ENCODE assay signal across 2 cellular contexts in the genomic region with DNA sequence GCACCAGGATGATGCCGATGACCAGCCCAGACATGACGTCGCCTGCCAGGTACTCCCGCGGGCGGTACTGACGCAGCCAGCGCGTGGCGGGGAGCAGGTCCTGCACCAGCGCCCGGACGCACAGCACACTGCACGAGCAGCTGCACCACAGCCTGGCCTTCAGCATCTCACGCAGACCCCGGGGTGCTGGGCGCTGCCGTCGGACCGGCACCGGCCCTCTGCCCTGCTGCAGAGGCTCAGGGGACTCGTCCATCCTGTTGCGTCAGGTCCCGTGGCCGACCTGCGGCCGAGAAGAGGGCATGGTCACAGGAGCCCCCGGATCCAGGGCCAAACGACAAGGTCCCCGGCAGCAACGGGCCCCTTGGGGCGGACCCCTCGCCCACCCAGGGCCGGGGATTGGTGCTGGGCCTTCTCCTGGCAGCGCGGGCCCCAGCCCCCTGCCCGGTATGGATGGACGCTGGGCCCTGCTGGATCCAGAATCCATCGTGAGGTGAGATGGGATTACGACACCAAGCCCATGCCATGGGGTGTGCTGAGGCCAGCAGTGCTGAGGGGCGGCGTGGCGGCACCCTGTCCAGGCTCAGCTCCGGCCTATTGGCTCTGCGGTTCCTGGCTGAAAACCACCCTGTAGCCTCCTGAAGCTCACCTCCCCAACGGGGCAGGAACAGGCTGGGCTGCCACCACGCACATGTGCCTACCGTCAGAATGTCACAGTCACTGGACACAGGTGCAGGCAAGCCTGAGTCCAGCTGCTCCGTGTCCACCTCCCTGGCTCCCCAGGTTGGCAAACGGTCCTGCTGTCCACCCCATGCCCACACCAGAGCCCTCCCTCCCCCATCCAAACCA.
TF ChIP-seq lines count a peak whose summit lies in the region.

No MANE protein-coding gene starts in this region.

TF ChIP-seq in endothelial cell of umbilical vein, 7 proteins besides CTCF, POLR2A, EP300 and RAD21:
- TF ChIP-seq EZH2 (IDR thresholded peaks at IDR 0.05; ENCODE audit: borderline replicate concordance, low read depth, low read length, severe bottlenecking) (no peak), GATA2 (IDR thresholded peaks at IDR 0.05; ENCODE audit: insufficient read depth, insufficient read length, low read depth, low read length) (no peak), POLR2AphosphoS5 (IDR thresholded peaks at IDR 0.05; ENCODE audit: insufficient read depth, low read depth, low read length) (no peak), FOS (IDR thresholded peaks at IDR 0.05; ENCODE audit: borderline replicate concordance, insufficient read depth, low read length) (no peak), MYC (IDR thresholded peaks at IDR 0.05; ENCODE audit: low read depth, low read length) (no peak), JUN (IDR thresholded peaks at IDR 0.05; ENCODE audit: borderline replicate concordance, insufficient read depth, insufficient read length, low read depth) (no peak)
- TF ChIP-seq, protein P1, sequence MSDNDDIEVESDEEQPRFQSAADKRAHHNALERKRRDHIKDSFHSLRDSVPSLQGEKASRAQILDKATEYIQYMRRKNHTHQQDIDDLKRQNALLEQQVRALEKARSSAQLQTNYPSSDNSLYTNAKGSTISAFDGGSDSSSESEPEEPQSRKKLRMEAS (IDR thresholded peaks at IDR 0.05; ENCODE audit: insufficient read depth, insufficient read length): no peak

TF ChIP-seq in WTC11, 78 proteins besides CTCF, POLR2A, EP300 and RAD21:
- TF ChIP-seq, protein P2, sequence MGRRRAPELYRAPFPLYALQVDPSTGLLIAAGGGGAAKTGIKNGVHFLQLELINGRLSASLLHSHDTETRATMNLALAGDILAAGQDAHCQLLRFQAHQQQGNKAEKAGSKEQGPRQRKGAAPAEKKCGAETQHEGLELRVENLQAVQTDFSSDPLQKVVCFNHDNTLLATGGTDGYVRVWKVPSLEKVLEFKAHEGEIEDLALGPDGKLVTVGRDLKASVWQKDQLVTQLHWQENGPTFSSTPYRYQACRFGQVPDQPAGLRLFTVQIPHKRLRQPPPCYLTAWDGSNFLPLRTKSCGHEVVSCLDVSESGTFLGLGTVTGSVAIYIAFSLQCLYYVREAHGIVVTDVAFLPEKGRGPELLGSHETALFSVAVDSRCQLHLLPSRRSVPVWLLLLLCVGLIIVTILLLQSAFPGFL (CRISPR knock-in tag; IDR thresholded peaks at IDR 0.05; ENCODE audit: borderline replicate concordance): no peak
- TF ChIP-seq RORB (CRISPR knock-in tag; IDR thresholded peaks at IDR 0.05) (no peak), TP53 (CRISPR knock-in tag; IDR thresholded peaks at IDR 0.05) (no peak), ATF2 (CRISPR knock-in tag; IDR thresholded peaks at IDR 0.05; ENCODE audit: borderline replicate concordance, low read depth) (no peak), ESRRA (CRISPR knock-in tag; IDR thresholded peaks at IDR 0.05; ENCODE audit: borderline replicate concordance) (no peak), ZNF317 (CRISPR knock-in tag; IDR thresholded peaks at IDR 0.05; ENCODE audit: borderline replicate concordance, low read depth) (no peak), ZNF512 (CRISPR knock-in tag; IDR thresholded peaks at IDR 0.05; ENCODE audit: borderline replicate concordance) (no peak), ZNF121 (CRISPR knock-in tag; IDR thresholded peaks at IDR 0.05) (no peak), PRDM15 (CRISPR knock-in tag; IDR thresholded peaks at IDR 0.05) (no peak)
TF ChIP-seq in WTC11: peak in this region for 0.
